In genomic region chr6:89054200-89054599, GRCh38 we compare ENCODE assay signal across 21 cellular contexts.
"Had no signal": no experiment of that assay in that cellular context is flagged by ENCODE, and none has a peak within 500 bp of the region (broad histone marks: within the 10 kb centered on the region; RNA-seq: fewer than 3 reads in every experiment).

No MANE protein-coding gene starts in this region.

- H3K9me3 ChIP-seq: left ventricle myocardium inferior, mucosa of descending colon, ovary, right atrium auricular region, suprapubic skin, thoracic aorta, tibial artery, uterus had no signal

- ATAC-seq: mucosa of descending colon; naive thymus-derived CD4-positive, alpha-beta T cell; natural killer cell treated with Interleukin-12 subunit alpha and Interleukin-12 subunit beta and Interleukin-15 and Interleukin-18, amount 100 ng/mL, for 72 hours; sciatic nerve had no signal

- H3K27ac ChIP-seq: hepatocyte, left ventricle myocardium inferior, ovary, right atrium auricular region, skin epidermis, suprapubic skin, thoracic aorta, tibial artery, uterus had no signal

- H2AFZ ChIP-seq: hepatocyte had no signal

- H3K79me2 ChIP-seq: hepatocyte had no signal

- H3K4me2 ChIP-seq: hepatocyte had no signal

- DNase-seq: islet precursor cell; left ventricle myocardium inferior; mesendoderm; mucosa of descending colon; naive thymus-derived CD4-positive, alpha-beta T cell; ovary; stimulated activated CD4-positive, alpha-beta T cell treated with anti-CD3 and anti-CD28 coated beads, Interleukin-12 subunit alpha, Interleukin-12 subunit beta, amount 100 ng/mL, for 4 hours; stimulated activated CD4-positive, alpha-beta T cell treated with anti-CD3 and anti-CD28 coated beads, Interleukin-15, amount 100 ng/mL, for 24 hours; stimulated activated CD4-positive, alpha-beta T cell treated with anti-CD3 and anti-CD28 coated beads, Interleukin-2, amount 100 ng/mL, for 24 hours; stimulated activated CD4-positive, alpha-beta T cell treated with anti-CD3 and anti-CD28 coated beads, Interleukin-4, amount 100 ng/mL, for 1 hour; stimulated activated naive CD4-positive, alpha-beta T cell; tibial artery; uterus had no signal

- H3K4me1 ChIP-seq: uterus had no signal

- H3K27me3 ChIP-seq: hepatocyte, ovary, right atrium auricular region, suprapubic skin, tibial artery, uterus had no signal

- H3K4me3 ChIP-seq: hepatocyte, left ventricle myocardium inferior, lung, mucosa of descending colon, ovary, right atrium auricular region, skin epidermis, suprapubic skin, thoracic aorta, tibial artery, uterus had no signal

- H3K36me3 ChIP-seq: left ventricle myocardium inferior, ovary, right atrium auricular region, suprapubic skin, thoracic aorta, tibial artery, uterus had no signal
